ENCODE assay signal across 28 cellular contexts in genomic region chr5:28708472-28708871, GRCh38.
"Had no signal": no experiment of that assay in that cellular context is flagged by ENCODE, and none has a peak within 500 bp of the region (broad histone marks: within the 10 kb centered on the region; RNA-seq: fewer than 3 reads in every experiment).

No MANE protein-coding gene starts in this region.

- H3K36me3 ChIP-seq: neural progenitor cell, ovary, spleen, suprapubic skin, tibial artery, transverse colon, upper lobe of right lung, uterus had no signal

- H3K27me3 ChIP-seq: neural progenitor cell, ovary, spleen, suprapubic skin, testis, tibial artery, transverse colon, upper lobe of right lung, uterus had no signal

- H3K9me3 ChIP-seq: ovary, psoas muscle, suprapubic skin, testis, tibial artery, transverse colon, upper lobe of right lung, uterus had no signal

- H3K4me2 ChIP-seq: neural progenitor cell, smooth muscle cell had no signal

- H2AFZ ChIP-seq: neural progenitor cell, parathyroid adenoma had no signal

- H3K27ac ChIP-seq: neural progenitor cell, ovary, parathyroid adenoma, psoas muscle, skin epidermis, spleen, suprapubic skin, testis, tibial artery, transverse colon, upper lobe of right lung, uterus had no signal

- H3K4me1 ChIP-seq: neural progenitor cell, parathyroid adenoma, psoas muscle, spleen, suprapubic skin, testis, transverse colon, upper lobe of right lung, uterus had no signal

- H3K79me2 ChIP-seq: parathyroid adenoma had no signal

- H3K4me3 ChIP-seq: neural progenitor cell, ovary, psoas muscle, skin epidermis, smooth muscle cell, spleen, suprapubic skin, testis, tibial artery, transverse colon, upper lobe of right lung, uterus had no signal

- ATAC-seq: natural killer cell; psoas muscle; right cardiac atrium; sciatic nerve; stimulated activated memory B cell treated with anti-CD40 and anti-IgM and Interleukin-4, amounts not matched to agents 10 μg/mL and 1 μg/mL and 100 μg/mL, for 72 hours; stimulated activated naive CD8-positive, alpha-beta T cell treated with anti-CD3 and anti-CD28 coated beads, Interleukin-15, amount 100 ng/mL, for 72 hours; stimulated activated naive CD8-positive, alpha-beta T cell treated with anti-CD3 and anti-CD28 coated beads, Interleukin-15, Interleukin-2, amounts not matched to agents 100 U/mL and 50 U/mL, for 24 hours; upper lobe of right lung had no signal

- H3K9ac ChIP-seq: neural progenitor cell, parathyroid adenoma had no signal

- DNase-seq: natural killer cell; occipital lobe; ovary; posterior cingulate gyrus; psoas muscle; right cardiac atrium; spleen; stimulated activated CD4-positive, alpha-beta T cell treated with anti-CD3 and anti-CD28 coated beads, Interleukin-12 subunit alpha, Interleukin-12 subunit beta, amount 100 ng/mL, for 4 hours; stimulated activated CD4-positive, alpha-beta T cell treated with anti-CD3 and anti-CD28 coated beads, Interleukin-1b, Interleukin-23, amount 100 ng/mL, for 48 hours; stimulated activated CD4-positive, alpha-beta T cell treated with anti-CD3 and anti-CD28 coated beads, Interleukin-4, amount 100 ng/mL, for 1 hour; stimulated activated CD4-positive, alpha-beta T cell treated with anti-CD3 and anti-CD28 coated beads, Interleukin-4, amount 100 ng/mL, for 4 hours; stimulated activated CD8-positive, alpha-beta memory T cell treated with anti-CD3 and anti-CD28 coated beads, Interleukin-4, amount 100 ng/mL, for 48 hours; stimulated activated naive CD4-positive, alpha-beta T cell; stimulated activated naive CD8-positive, alpha-beta T cell treated with anti-CD3 and anti-CD28 coated beads, Interleukin-15, amount 100 ng/mL, for 72 hours; stimulated activated naive CD8-positive, alpha-beta T cell treated with anti-CD3 and anti-CD28 coated beads, Interleukin-15, Interleukin-2, amounts not matched to agents 100 U/mL and 50 U/mL, for 24 hours; substantia nigra; testis; tibial artery; transverse colon; upper lobe of right lung; uterus had no signal
